In the genomic region with DNA sequence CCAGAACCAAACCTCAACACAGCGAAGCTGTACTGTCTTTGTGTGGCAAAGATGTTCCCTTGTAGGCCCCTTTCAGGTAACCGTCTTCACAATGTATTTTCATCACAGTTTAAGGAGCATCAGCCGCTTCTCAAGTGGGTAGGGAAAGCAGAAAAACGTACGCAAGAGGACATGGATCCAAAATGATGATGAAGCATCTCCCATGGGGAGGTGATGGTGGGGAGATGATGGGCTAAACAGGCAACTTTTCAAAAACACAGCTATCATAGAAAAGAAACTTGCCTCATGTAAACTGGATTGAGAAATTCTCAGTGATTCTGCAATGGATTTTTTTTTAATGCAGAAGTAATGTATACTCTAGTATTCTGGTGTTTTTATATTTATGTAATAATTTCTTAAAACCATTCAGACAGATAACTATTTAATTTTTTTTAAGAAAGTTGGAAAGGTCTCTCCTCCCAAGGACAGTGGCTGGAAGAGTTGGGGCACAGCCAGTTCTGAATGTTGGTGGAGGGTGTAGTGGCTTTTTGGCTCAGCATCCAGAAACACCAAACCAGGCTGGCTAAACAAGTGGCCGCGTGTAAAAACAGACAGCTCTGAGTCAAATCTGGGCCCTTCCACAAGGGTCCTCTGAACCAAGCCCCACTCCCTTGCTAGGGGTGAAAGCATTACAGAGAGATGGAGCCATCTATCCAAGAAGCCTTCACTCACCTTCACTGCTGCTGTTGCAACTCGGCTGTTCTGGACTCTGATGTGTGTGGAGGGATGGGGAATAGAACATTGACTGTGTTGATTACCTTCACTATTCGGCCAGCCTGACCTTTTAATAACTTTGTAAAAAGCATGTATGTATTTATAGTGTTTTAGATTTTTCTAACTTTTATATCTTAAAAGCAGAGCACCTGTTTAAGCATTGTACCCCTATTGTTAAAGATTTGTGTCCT, we compare ENCODE assay signal across 13 cellular contexts.
DNase-seq lines count a peak whose midpoint lies in the region; ATAC-seq and TF ChIP-seq lines count a peak whose summit lies in the region.
"Had no signal": no experiment of that assay in that cellular context is flagged by ENCODE, and none has a peak within 500 bp of the region (broad histone marks: within the 10 kb centered on the region; RNA-seq: fewer than 3 reads in every experiment).

No MANE protein-coding gene starts in this region.

- H3K4me1 Mint-ChIP-seq in CD4-positive, CD25-positive, alpha-beta regulatory T cell = peaks cover 11 to 23% (median 18%) of the 10 kb centered on the region in 4 donors
- peaks cover 57% of the 10 kb centered on the region for H3K4me1 Mint-ChIP-seq in HFFc6 (ENCODE audit: low read depth)

- H3K4me3 ChIP-seq in CD4-positive, CD25-positive, alpha-beta regulatory T cell (ENCODE audit: low read depth, low read length) = no peak overlapping the region
- H3K4me3 ChIP-seq in gastrocnemius medialis = no peak overlapping the region
- H3K4me3 ChIP-seq: GM23248 had no signal

- H3K4me1 ChIP-seq in CD4-positive, CD25-positive, alpha-beta regulatory T cell (ENCODE audit: control insufficient read depth, insufficient read depth, low read length, poor library complexity, severe bottlenecking) = peaks cover 5% of the 10 kb centered on the region
- peaks cover 79 to 85% of the 10 kb centered on the region in 2 donors for H3K4me1 ChIP-seq in gastrocnemius medialis

- DNase-seq in CD4-positive, CD25-positive, alpha-beta regulatory T cell = no peak
- DNase-seq in HFFc6 = no peak
- peak; percentile 56 for DNase-seq in fibroblast of peridontal ligament (ENCODE audit: extremely low read depth)
- peak in 1 of 2 donors; percentile 59 for DNase-seq in gastrocnemius medialis
- no peak for DNase-seq in OCI-M2 (lab: John Stamatoyannopoulos, UW; ENCODE audit: unreplicated experiment)
- DNase-seq in mucosa of gallbladder (ENCODE audit: low spot score) = no peak
- DNase-seq: activated CD4-positive, CD25-positive, alpha-beta regulatory T cell; activated gamma-delta T cell treated with Interleukin-2 at 50 U/mL for 16 hours; GM23248; NCI-H1048; NCI-H510A; small intestine had no signal

- H3K27me3 ChIP-seq in CD4-positive, CD25-positive, alpha-beta regulatory T cell (ENCODE audit: control insufficient read depth, insufficient read depth, low read length) = no peaks in the 10 kb centered on the region
- no peaks in the 10 kb centered on the region for H3K27me3 ChIP-seq in gastrocnemius medialis

- no peaks in the 10 kb centered on the region for H3K27me3 Mint-ChIP-seq in CD4-positive, CD25-positive, alpha-beta regulatory T cell
- H3K27me3 Mint-ChIP-seq in HFFc6 (ENCODE audit: insufficient read depth) = peaks cover 36% of the 10 kb centered on the region

- no peak for TF ChIP-seq POLR2A in gastrocnemius medialis (IDR thresholded peaks at IDR 0.05)

- no peak overlapping the region for H3K4me3 Mint-ChIP-seq in CD4-positive, CD25-positive, alpha-beta regulatory T cell
- peak overlapping the region; percentile 11; the same call in 1 of the 2 replicates for H3K4me3 Mint-ChIP-seq in HFFc6

- H3K9me3 Mint-ChIP-seq in CD4-positive, CD25-positive, alpha-beta regulatory T cell = peaks cover 0 to 1% (median 0%) of the 10 kb centered on the region in 7 donors
- H3K9me3 Mint-ChIP-seq in HFFc6 = peaks cover 8% of the 10 kb centered on the region; the same call in 1 of the 2 replicates

- H3K27ac ChIP-seq in CD4-positive, CD25-positive, alpha-beta regulatory T cell (ENCODE audit: insufficient read depth, low read length, poor library complexity, severe bottlenecking) = no peak overlapping the region
- H3K27ac ChIP-seq in gastrocnemius medialis = peak overlapping the region; percentile 91 to 99 (median 96)
- H3K27ac ChIP-seq: GM23248 had no signal

- ATAC-seq in CD4-positive, CD25-positive, alpha-beta regulatory T cell (ENCODE audit: low read depth in 2 of 2) = no peak
- no peak for ATAC-seq in gastrocnemius medialis
- ATAC-seq in GM18870 (IDR thresholded peaks at IDR 0.05; ENCODE audit: unreplicated experiment) = no peak

- peak overlapping the region; percentile 9 to 82 (median 12) for H3K27ac Mint-ChIP-seq in CD4-positive, CD25-positive, alpha-beta regulatory T cell
- H3K27ac Mint-ChIP-seq in HFFc6 = peak overlapping the region; percentile 43; the same call in 1 of the 2 replicates

- TF ChIP-seq CTCF in HFFc6 (IDR thresholded peaks at IDR 0.05) = no peak
- no peak for TF ChIP-seq CTCF in gastrocnemius medialis (IDR thresholded peaks at IDR 0.05 in 4 of 5, conservative IDR thresholded peaks at IDR 0.05 in 1 of 5)

- peaks cover 48% of the 10 kb centered on the region for H3K36me3 Mint-ChIP-seq in CD4-positive, CD25-positive, alpha-beta regulatory T cell
- H3K36me3 Mint-ChIP-seq in HFFc6 (ENCODE audit: low read depth) = peaks cover 71% of the 10 kb centered on the region

- intact Hi-C loops in gastrocnemius medialis (cut with DNase I; ENCODE audit: low total_unique reads) = no loop called here

- H3K9me3 ChIP-seq in CD4-positive, CD25-positive, alpha-beta regulatory T cell (ENCODE audit: control insufficient read depth in 2 of 2, low read length in 2 of 2) = no peaks in the 10 kb centered on the region
- H3K9me3 ChIP-seq in gastrocnemius medialis = no peaks in the 10 kb centered on the region

- peaks cover 44% of the 10 kb centered on the region for H3K36me3 ChIP-seq in CD4-positive, CD25-positive, alpha-beta regulatory T cell (ENCODE audit: control insufficient read depth, insufficient read depth, low read length)
- H3K36me3 ChIP-seq in gastrocnemius medialis = no peaks in the 10 kb centered on the region

- in situ Hi-C loops in gastrocnemius medialis (cut with MboI; ENCODE audit: low sequenced_read_pairs in 4 of 4) = loop anchor here in 1 of 4 donors (10.0 kb wide), 1 partner anchor 120 kb away; no protein-coding TSS in a partner anchor
